ENCODE assay signal across 1 cellular context in genomic region chr2:132876745-132877391, GRCh38.
TF ChIP-seq lines count a peak whose summit lies in the region.

No MANE protein-coding gene starts in this region.

TF ChIP-seq in GM23338, 12 proteins besides CTCF, POLR2A, EP300 and RAD21 (continued from another document):
- TF ChIP-seq ZNF462 (CRISPR knock-in tag; IDR thresholded peaks at IDR 0.05) (no peak), ZNF114 (CRISPR knock-in tag; IDR thresholded peaks at IDR 0.05) (no peak), EZH2 (IDR thresholded peaks at IDR 0.05; ENCODE audit: low read depth, unreplicated experiment) (no peak), NANOG (IDR thresholded peaks at IDR 0.05; ENCODE audit: borderline replicate concordance) (no peak), JUNB (IDR thresholded peaks at IDR 0.05; ENCODE audit: unreplicated experiment) (no peak), POLR2AphosphoS5 (IDR thresholded peaks at IDR 0.05; ENCODE audit: low read depth) (no peak), ETS1 (IDR thresholded peaks at IDR 0.05) (no peak), STAT1 (IDR thresholded peaks at IDR 0.05; ENCODE audit: unreplicated experiment) (no peak)
